Comparison of ENCODE assay signal across 21 cellular contexts in the genomic region with DNA sequence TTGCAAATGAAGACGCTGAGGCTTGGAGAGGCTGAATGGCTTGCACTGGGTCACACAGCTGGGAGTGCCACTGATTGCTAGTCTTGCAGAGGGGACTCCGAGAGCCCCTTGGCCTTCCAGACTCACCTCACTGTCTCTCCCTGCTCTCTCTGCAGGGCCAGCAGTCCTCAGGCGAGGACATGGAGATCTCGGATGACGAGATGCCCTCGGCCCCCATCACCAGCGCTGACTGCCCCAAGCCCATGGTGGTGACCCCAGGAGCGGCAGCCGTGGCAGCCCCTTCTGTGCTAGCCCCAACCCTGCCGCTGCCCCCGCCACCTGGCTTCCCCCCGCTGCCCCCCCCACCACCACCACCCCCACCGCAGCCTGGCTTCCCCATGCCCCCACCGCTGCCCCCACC. TPM values are rescaled to one million over a fixed set of nuclear protein-coding genes. Genes with fewer than 3 reads are reported as not detected.
DNase-seq lines count a peak whose midpoint lies in the region; ATAC-seq and TF ChIP-seq lines count a peak whose summit lies in the region.
"Had no signal": no experiment of that assay in that cellular context is flagged by ENCODE, and none has a peak within 500 bp of the region (broad histone marks: within the 10 kb centered on the region; RNA-seq: fewer than 3 reads in every experiment).

No MANE protein-coding gene starts in this region.

- H3K27ac ChIP-seq in left ventricle myocardium inferior (replicated peaks), result no peak overlapping the region
- no peak overlapping the region for H3K27ac ChIP-seq in OCI-LY1 (ENCODE audit: low read depth, low read length, poor library complexity, severe bottlenecking)
- H3K27ac ChIP-seq: lower lobe of right lung, SJSA1 had no signal

- intact Hi-C loops in Right ventricle myocardium superior (cut with DNase I) (loop anchor here (2.0 kb wide), 1 partner anchor 19 kb away; no protein-coding TSS in a partner anchor), left ventricle myocardium inferior (cut with micrococcal nuclease) (no loop called here)

- H2AFZ ChIP-seq in OCI-LY1 (ENCODE audit: low read length), result no peak overlapping the region

- H3K36me3 ChIP-seq in left ventricle myocardium inferior (peaks cover 80% of the 10 kb centered on the region), OCI-LY1 (ENCODE audit: insufficient read depth, low read length) (peaks cover 61% of the 10 kb centered on the region)

- H3K4me1 ChIP-seq in left ventricle myocardium inferior, result peaks cover 41% of the 10 kb centered on the region
- H3K4me1 ChIP-seq in OCI-LY1 (ENCODE audit: insufficient read depth, low read length, severe bottlenecking), result peaks cover 32% of the 10 kb centered on the region

- H3K4me1 Mint-ChIP-seq in central memory CD8-positive, alpha-beta T cell, result peaks cover 40% of the 10 kb centered on the region
- peaks cover 36% of the 10 kb centered on the region for H3K4me1 Mint-ChIP-seq in stimulated activated effector memory CD8-positive, alpha-beta T cell treated with anti-CD3 and anti-CD28 coated beads, Interleukin-12 subunit alpha, Interleukin-12 subunit beta, amount 100 ng/mL, for 72 hours

- H4K20me1 ChIP-seq in OCI-LY1 (ENCODE audit: insufficient read depth, low read length), result no peaks in the 10 kb centered on the region

- 0 out of 2 replicates have a peak, but pooled peaks cover 5% of the 10 kb centered on the region for H3F3A ChIP-seq in OCI-LY1 (ENCODE audit: insufficient read depth, low read length)

- H3K9me3 Mint-ChIP-seq in central memory CD8-positive, alpha-beta T cell, result no peaks in the 10 kb centered on the region
- H3K9me3 Mint-ChIP-seq in stimulated activated effector memory CD8-positive, alpha-beta T cell treated with anti-CD3 and anti-CD28 coated beads, Interleukin-12 subunit alpha, Interleukin-12 subunit beta, amount 100 ng/mL, for 72 hours, result no peaks in the 10 kb centered on the region

- H3K79me2 ChIP-seq in OCI-LY1 (ENCODE audit: insufficient read depth, low read length), result no peaks in the 10 kb centered on the region

- no peak overlapping the region for H3K27ac Mint-ChIP-seq in central memory CD8-positive, alpha-beta T cell (ENCODE audit: low read depth)
- H3K27ac Mint-ChIP-seq in stimulated activated effector memory CD8-positive, alpha-beta T cell treated with anti-CD3 and anti-CD28 coated beads, Interleukin-12 subunit alpha, Interleukin-12 subunit beta, amount 100 ng/mL, for 72 hours, result peak overlapping the region; percentile 67

- ATAC-seq in Right ventricle myocardium superior (ENCODE audit: poor library complexity) (no peak), GM21619 (IDR thresholded peaks at IDR 0.05; ENCODE audit: unreplicated experiment) (no peak)
- ATAC-seq in central memory CD8-positive, alpha-beta T cell (replicated peaks; ENCODE audit: extremely low read depth, poor library complexity, severe bottlenecking), result no peak
- no peak for ATAC-seq in stimulated activated effector memory CD8-positive, alpha-beta T cell treated with anti-CD3 and anti-CD28 coated beads, Interleukin-12 subunit alpha, Interleukin-12 subunit beta, amount 100 ng/mL, for 72 hours
- ATAC-seq: activated CD4-positive, CD25-positive, alpha-beta regulatory T cell treated with anti-CD3 and anti-CD28 coated beads, Interleukin-2, amount 50 U/mL, for 24 hours; GM12878; lower lobe of right lung had no signal

- peak overlapping the region; percentile 85; the same call in 1 of the 2 replicates for H3K4me2 ChIP-seq in OCI-LY1 (ENCODE audit: low read length)

- DNase-seq in Right ventricle myocardium superior (peak; percentile 22), left ventricle myocardium inferior (no peak), NCI-H82 (lab: John Stamatoyannopoulos, UW) (no peak)
- no peak for DNase-seq in central memory CD8-positive, alpha-beta T cell (ENCODE audit: low spot score in 2 of 2)
- no peak for DNase-seq in stimulated activated effector memory CD8-positive, alpha-beta T cell treated with anti-CD3 and anti-CD28 coated beads, Interleukin-12 subunit alpha, Interleukin-12 subunit beta, amount 100 ng/mL, for 72 hours (ENCODE audit: low spot score in 2 of 2)
- DNase-seq in stimulated activated CD4-positive, alpha-beta T cell treated with anti-CD3 and anti-CD28 coated beads, Interleukin-4, amount 100 ng/mL, for 4 hours, result no peak
- DNase-seq: GF-D8; NCI-H1092; NCI-H2107; NCI-H524 treated with DMSO at 0.1 percent for 48 hours; OCI-M1; stimulated activated CD4-positive, alpha-beta T cell treated with anti-CD3 and anti-CD28 coated beads, Interleukin-2, amount 100 ng/mL, for 48 hours had no signal

- H3K4me3 ChIP-seq in left ventricle myocardium inferior, result no peak overlapping the region
- no peak overlapping the region for H3K4me3 ChIP-seq in OCI-LY1 (ENCODE audit: low read depth, low read length, poor library complexity, severe bottlenecking)
- H3K4me3 ChIP-seq: GM12878, SJSA1 had no signal

- no peaks in the 10 kb centered on the region for H3K27me3 Mint-ChIP-seq in central memory CD8-positive, alpha-beta T cell

- no peaks in the 10 kb centered on the region for H3K9me3 ChIP-seq in left ventricle myocardium inferior (replicated peaks)
- no peaks in the 10 kb centered on the region for H3K9me3 ChIP-seq in OCI-LY1 (ENCODE audit: low read length)
- H3K9me3 ChIP-seq: adrenal gland, lower lobe of right lung, SJSA1, vagina had no signal

- peaks cover 74% of the 10 kb centered on the region for H3K36me3 Mint-ChIP-seq in central memory CD8-positive, alpha-beta T cell (ENCODE audit: insufficient read depth)
- H3K36me3 Mint-ChIP-seq in stimulated activated effector memory CD8-positive, alpha-beta T cell treated with anti-CD3 and anti-CD28 coated beads, Interleukin-12 subunit alpha, Interleukin-12 subunit beta, amount 100 ng/mL, for 72 hours, result peaks cover 97% of the 10 kb centered on the region

- no peaks in the 10 kb centered on the region for H3K9me2 ChIP-seq in OCI-LY1 (ENCODE audit: low read depth, low read length)

- H3K27me3 ChIP-seq in left ventricle myocardium inferior (ENCODE audit: low read depth) (no peaks in the 10 kb centered on the region), OCI-LY1 (ENCODE audit: insufficient read depth, low read length) (no peaks in the 10 kb centered on the region)
- H3K27me3 ChIP-seq: adrenal gland, SJSA1, vagina had no signal

- peak overlapping the region; percentile 84 for H3K4me3 Mint-ChIP-seq in central memory CD8-positive, alpha-beta T cell
- H3K4me3 Mint-ChIP-seq in stimulated activated effector memory CD8-positive, alpha-beta T cell treated with anti-CD3 and anti-CD28 coated beads, Interleukin-12 subunit alpha, Interleukin-12 subunit beta, amount 100 ng/mL, for 72 hours, result peak overlapping the region; percentile 76

- TF ChIP-seq CTCF in left ventricle myocardium inferior (IDR thresholded peaks at IDR 0.05; ENCODE audit: borderline replicate concordance), result no peak
- TF ChIP-seq CTCF in OCI-LY1 (IDR thresholded peaks at IDR 0.05; ENCODE audit: low read length), result no peak

- no peak overlapping the region for H3K9ac ChIP-seq in OCI-LY1 (ENCODE audit: low read length)

RNA-seq across cellular contexts. Expression of gene SETD1B, which starts 10.1 kb away (rescaled TPM):
- total RNA-seq in Right ventricle myocardium superior, result 8.6 TPM
- 7.9 TPM for total RNA-seq in left ventricle myocardium inferior

RNA-seq across cellular contexts. Expression of gene RHOF, which starts 20.5 kb away (rescaled TPM):
- 41.8 TPM for total RNA-seq in Right ventricle myocardium superior
- 44.3 TPM for total RNA-seq in left ventricle myocardium inferior

RNA-seq across cellular contexts. Expression of gene HPD, which starts 44.7 kb away (rescaled TPM):
- total RNA-seq in Right ventricle myocardium superior, result 2.7 TPM
- total RNA-seq in left ventricle myocardium inferior, result 1.3 TPM
- total RNA-seq: skeletal muscle tissue, vagina had no signal
